ENCODE assay signal across 20 cellular contexts in the genomic region with DNA sequence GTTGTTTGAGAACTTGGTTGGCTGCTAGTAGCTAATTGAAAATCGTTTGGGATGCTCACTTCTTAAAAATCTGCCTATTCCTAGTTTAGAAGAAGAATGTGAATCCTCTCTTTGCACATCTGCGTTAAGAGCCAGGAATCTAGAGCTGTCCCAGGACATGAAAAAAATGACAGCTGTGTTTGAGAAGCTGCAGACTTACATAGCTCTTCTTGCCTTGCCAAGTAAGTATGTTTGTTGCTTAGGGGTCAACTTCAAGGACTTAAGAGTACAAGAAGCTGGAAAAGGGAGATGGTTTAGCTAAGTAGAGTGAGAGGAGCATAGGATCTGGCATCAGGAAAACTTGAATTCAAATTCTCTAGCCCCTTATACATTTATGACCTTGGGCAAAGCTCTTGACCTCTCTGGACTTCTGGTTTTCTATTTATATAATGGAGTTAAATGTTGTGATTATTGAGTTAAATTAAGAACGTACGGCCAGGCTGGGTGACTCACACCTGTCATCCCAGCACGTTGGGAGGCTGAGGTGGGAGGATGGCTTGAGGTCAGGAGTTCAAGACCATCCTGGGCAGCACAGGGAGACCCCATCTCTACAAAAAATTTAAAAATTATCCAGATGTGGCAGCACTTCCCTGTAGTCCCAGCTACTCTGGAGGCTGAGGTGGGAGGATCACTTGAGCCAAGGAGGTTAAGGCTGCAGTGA. TPM values are rescaled to one million over a fixed set of nuclear protein-coding genes. Genes with fewer than 3 reads are reported as not detected.
DNase-seq lines count a peak whose midpoint lies in the region; ATAC-seq and TF ChIP-seq lines count a peak whose summit lies in the region.
"Had no signal": no experiment of that assay in that cellular context is flagged by ENCODE, and none has a peak within 500 bp of the region (broad histone marks: within the 10 kb centered on the region; RNA-seq: fewer than 3 reads in every experiment).

No MANE protein-coding gene starts in this region.

- CTCF ChIA-PET in activated CD8-positive, alpha-beta T cell treated with anti-CD3 and anti-CD28 coated beads, Interleukin-2, amount 10 ng/mL, durations not matched to agents 7 days and 5 days (lab: Charles Lee): interaction anchor here (0.9 to 1.1 kb wide), 2 partner anchors 14 to 56 kb away, joined by 3 read pairs; no protein-coding TSS in a partner anchor
- CTCF ChIA-PET in activated CD8-positive, alpha-beta T cell treated with anti-CD3 and anti-CD28 coated beads for 36 hours (lab: Charles Lee): no interaction called here

- intact Hi-C loops in activated CD8-positive, alpha-beta T cell treated with anti-CD3 and anti-CD28 coated beads for 36 hours (cut with micrococcal nuclease): no loop called here
- intact Hi-C loops in heart right ventricle (cut with DNase I): loop anchor here in 4 of 10 donors (10.0 kb wide), 1 partner anchor 110 kb away; no protein-coding TSS in a partner anchor

- peaks cover 42% of the 10 kb centered on the region for H3K36me3 Mint-ChIP-seq in activated CD8-positive, alpha-beta T cell treated with anti-CD3 and anti-CD28 coated beads, Interleukin-2, amount 10 ng/mL, durations not matched to agents 7 days and 5 days (ENCODE audit: low read depth)
- H3K36me3 Mint-ChIP-seq in activated CD8-positive, alpha-beta T cell treated with anti-CD3 and anti-CD28 coated beads for 36 hours (ENCODE audit: low read depth): peaks cover 36% of the 10 kb centered on the region
- H3K36me3 Mint-ChIP-seq in type B pancreatic cell: peaks cover 21% of the 10 kb centered on the region

- H3K9me3 Mint-ChIP-seq in activated CD8-positive, alpha-beta T cell treated with anti-CD3 and anti-CD28 coated beads, Interleukin-2, amount 10 ng/mL, durations not matched to agents 7 days and 5 days (ENCODE audit: insufficient read depth): no peaks in the 10 kb centered on the region
- H3K9me3 Mint-ChIP-seq in activated CD8-positive, alpha-beta T cell treated with anti-CD3 and anti-CD28 coated beads for 36 hours: no peaks in the 10 kb centered on the region
- no peaks in the 10 kb centered on the region for H3K9me3 Mint-ChIP-seq in type B pancreatic cell
- H3K9me3 Mint-ChIP-seq: activated naive CD4-positive, alpha-beta T cell treated with anti-CD3 and anti-CD28 coated beads, Interleukin-2, amount 10 ng/mL, durations not matched to agents 7 days and 5 days; naive thymus-derived CD4-positive, alpha-beta T cell had no signal

- 31 to 39% methylated on average over 5 of the region's 5 CpGs for WGBS in heart right ventricle, 2 donors

- H3K9me3 ChIP-seq in heart right ventricle: no peaks in the 10 kb centered on the region
- no peaks in the 10 kb centered on the region for H3K9me3 ChIP-seq in muscle layer of colon (ENCODE audit: low read length)
- H3K9me3 ChIP-seq: ascending aorta, ovary had no signal

- H3K27me3 Mint-ChIP-seq in activated CD8-positive, alpha-beta T cell treated with anti-CD3 and anti-CD28 coated beads, Interleukin-2, amount 10 ng/mL, durations not matched to agents 7 days and 5 days (ENCODE audit: low read depth): no peaks in the 10 kb centered on the region
- H3K27me3 Mint-ChIP-seq in activated CD8-positive, alpha-beta T cell treated with anti-CD3 and anti-CD28 coated beads for 36 hours: no peaks in the 10 kb centered on the region
- H3K27me3 Mint-ChIP-seq in type B pancreatic cell: no peaks in the 10 kb centered on the region
- H3K27me3 Mint-ChIP-seq: activated naive CD4-positive, alpha-beta T cell treated with anti-CD3 and anti-CD28 coated beads, Interleukin-2, amount 10 ng/mL, durations not matched to agents 7 days and 5 days; naive thymus-derived CD4-positive, alpha-beta T cell had no signal

- no peak overlapping the region for H3K4me3 ChIP-seq in heart right ventricle
- no peak overlapping the region for H3K4me3 ChIP-seq in muscle layer of colon (ENCODE audit: low read depth in 1 of 2, low read length in 2 of 2)
- no peak overlapping the region for H3K4me3 ChIP-seq in H7 (ENCODE audit: insufficient read depth, low read depth, low read length)
- H3K4me3 ChIP-seq: ascending aorta, ovary, skin epidermis had no signal

- DNase-seq in activated CD8-positive, alpha-beta T cell treated with anti-CD3 and anti-CD28 coated beads, Interleukin-2, amount 10 ng/mL, durations not matched to agents 7 days and 5 days: no peak
- no peak for DNase-seq in activated CD8-positive, alpha-beta T cell treated with anti-CD3 and anti-CD28 coated beads for 36 hours
- DNase-seq in heart right ventricle (peak in 1 of 2 donors; percentile 40), type B pancreatic cell (ENCODE audit: extremely low spot score, unreplicated experiment) (no peak), H7 (no peak), AG08396 (ENCODE audit: low spot score) (no peak)
- DNase-seq in activated effector memory CD4-positive, alpha-beta T cell treated with Interleukin-2 at 50 U/mL for 16 hours: no peak
- DNase-seq: activated CD4-positive, alpha-beta T cell treated with anti-CD3 and anti-CD28 coated beads, Interleukin-2, amount 50 U/mL, for 4 hours; activated naive CD4-positive, alpha-beta T cell treated with anti-CD3 and anti-CD28 coated beads, Interleukin-2, amount 10 ng/mL, durations not matched to agents 7 days and 5 days; C1 segment of cervical spinal cord; naive thymus-derived CD4-positive, alpha-beta T cell; NCI-H1417; NCI-H2107; NCI-H526; stimulated activated CD4-positive, alpha-beta T cell treated with anti-CD3 and anti-CD28 coated beads, Interleukin-4, amount 100 ng/mL, for 1 hour had no signal

- H3K4me1 ChIP-seq in heart right ventricle (peaks cover 0 to 25% (median 15%) of the 10 kb centered on the region in 9 donors), muscle layer of colon (ENCODE audit: insufficient read depth, low read length) (peaks cover 38% of the 10 kb centered on the region)
- H3K4me1 ChIP-seq: ascending aorta had no signal

- H3K27ac ChIP-seq in heart right ventricle: peak overlapping the region; percentile 23 to 82 (median 59)
- peak overlapping the region; percentile 71 for H3K27ac ChIP-seq in muscle layer of colon (ENCODE audit: low read depth, low read length)
- H3K27ac ChIP-seq: skin epidermis had no signal

- peak overlapping the region; percentile 4 for H3K27ac Mint-ChIP-seq in activated CD8-positive, alpha-beta T cell treated with anti-CD3 and anti-CD28 coated beads, Interleukin-2, amount 10 ng/mL, durations not matched to agents 7 days and 5 days
- no peak overlapping the region for H3K27ac Mint-ChIP-seq in activated CD8-positive, alpha-beta T cell treated with anti-CD3 and anti-CD28 coated beads for 36 hours
- H3K27ac Mint-ChIP-seq in type B pancreatic cell: peak overlapping the region; percentile 21
- H3K27ac Mint-ChIP-seq: activated naive CD4-positive, alpha-beta T cell treated with anti-CD3 and anti-CD28 coated beads, Interleukin-2, amount 10 ng/mL, durations not matched to agents 7 days and 5 days had no signal

- POLR2A ChIA-PET in activated CD8-positive, alpha-beta T cell treated with anti-CD3 and anti-CD28 coated beads, Interleukin-2, amount 10 ng/mL, durations not matched to agents 7 days and 5 days (lab: Charles Lee): no interaction called here
- POLR2A ChIA-PET in activated CD8-positive, alpha-beta T cell treated with anti-CD3 and anti-CD28 coated beads for 36 hours (lab: Charles Lee): no interaction called here

- H3K27me3 ChIP-seq in heart right ventricle: no peaks in the 10 kb centered on the region
- no peaks in the 10 kb centered on the region for H3K27me3 ChIP-seq in muscle layer of colon (ENCODE audit: control insufficient read depth in 1 of 2, insufficient read depth in 2 of 2, low read length in 2 of 2)
- no peaks in the 10 kb centered on the region for H3K27me3 ChIP-seq in H7 (ENCODE audit: control insufficient read depth, insufficient read depth, low read length)
- H3K27me3 ChIP-seq: ascending aorta had no signal

- H3K9ac ChIP-seq in muscle layer of colon (ENCODE audit: low read length): no peak overlapping the region

- peaks cover 0 to 84% (median 0%) of the 10 kb centered on the region in 9 donors for H3K36me3 ChIP-seq in heart right ventricle
- H3K36me3 ChIP-seq in muscle layer of colon (ENCODE audit: insufficient read depth, low read length): no peaks in the 10 kb centered on the region
- H3K36me3 ChIP-seq in H7 (replicated peaks; ENCODE audit: control insufficient read depth, insufficient read depth, low read length): peaks cover 2% of the 10 kb centered on the region
- H3K36me3 ChIP-seq: ovary had no signal

- TF ChIP-seq CTCF in activated CD8-positive, alpha-beta T cell treated with anti-CD3 and anti-CD28 coated beads for 36 hours (IDR thresholded peaks at IDR 0.05): no peak
- TF ChIP-seq CTCF in heart right ventricle (IDR thresholded peaks at IDR 0.05) (no peak), type B pancreatic cell (conservative IDR thresholded peaks at IDR 0.05) (no peak)

- ATAC-seq in activated CD8-positive, alpha-beta T cell treated with anti-CD3 and anti-CD28 coated beads, Interleukin-2, amount 10 ng/mL, durations not matched to agents 7 days and 5 days: no peak
- ATAC-seq in activated CD8-positive, alpha-beta T cell treated with anti-CD3 and anti-CD28 coated beads for 36 hours: no peak
- ATAC-seq in heart right ventricle: peak; percentile 76 to 89 (median 83)
- ATAC-seq: HCT116; naive thymus-derived CD4-positive, alpha-beta T cell had no signal

- no peaks in the 10 kb centered on the region for H3K4me1 Mint-ChIP-seq in activated CD8-positive, alpha-beta T cell treated with anti-CD3 and anti-CD28 coated beads, Interleukin-2, amount 10 ng/mL, durations not matched to agents 7 days and 5 days (ENCODE audit: low read depth)
- no peaks in the 10 kb centered on the region for H3K4me1 Mint-ChIP-seq in activated CD8-positive, alpha-beta T cell treated with anti-CD3 and anti-CD28 coated beads for 36 hours (ENCODE audit: low read depth)
- H3K4me1 Mint-ChIP-seq in type B pancreatic cell (ENCODE audit: unreplicated experiment): peaks cover 14% of the 10 kb centered on the region
- H3K4me1 Mint-ChIP-seq: activated naive CD4-positive, alpha-beta T cell treated with anti-CD3 and anti-CD28 coated beads, Interleukin-2, amount 10 ng/mL, durations not matched to agents 7 days and 5 days had no signal

- H3K4me3 Mint-ChIP-seq in activated CD8-positive, alpha-beta T cell treated with anti-CD3 and anti-CD28 coated beads, Interleukin-2, amount 10 ng/mL, durations not matched to agents 7 days and 5 days: no peak overlapping the region
- no peak overlapping the region for H3K4me3 Mint-ChIP-seq in activated CD8-positive, alpha-beta T cell treated with anti-CD3 and anti-CD28 coated beads for 36 hours
- H3K4me3 Mint-ChIP-seq in type B pancreatic cell: no peak overlapping the region
- H3K4me3 Mint-ChIP-seq: activated naive CD4-positive, alpha-beta T cell treated with anti-CD3 and anti-CD28 coated beads, Interleukin-2, amount 10 ng/mL, durations not matched to agents 7 days and 5 days; naive thymus-derived CD4-positive, alpha-beta T cell had no signal

RNA-seq across cellular contexts. Expression of gene PPP1R21, which starts 34.2 kb away (rescaled TPM):
- total RNA-seq in activated CD8-positive, alpha-beta T cell treated with anti-CD3 and anti-CD28 coated beads, Interleukin-2, amount 10 ng/mL, durations not matched to agents 7 days and 5 days: 10 to 100 TPM; 43.8 to 49.5 TPM
- 10 to 100 TPM; 22.6 to 24.4 TPM for total RNA-seq in activated CD8-positive, alpha-beta T cell treated with anti-CD3 and anti-CD28 coated beads for 36 hours
- total RNA-seq in heart right ventricle (10 to 100 TPM in 6 of 10 donors, 1 to 10 TPM in 4; 6.9 to 13.4 (median 10.4) TPM), type B pancreatic cell (ENCODE audit: low replicate concordance) (26.0 and 41.3 TPM in 2 replicates)
- polyA plus RNA-seq in heart right ventricle: 10 to 100 TPM in 1 of 2 donors, 1 to 10 TPM in 1; 9.9 to 24.1 TPM
- 21.7 and 22.1 TPM in 2 replicates for total RNA-seq in H7 (2014; rRNA removed; shearing (Covaris generic))

RNA-seq across cellular contexts. Expression of gene STON1, which starts 55.2 kb away (rescaled TPM):
- total RNA-seq in activated CD8-positive, alpha-beta T cell treated with anti-CD3 and anti-CD28 coated beads, Interleukin-2, amount 10 ng/mL, durations not matched to agents 7 days and 5 days: 1 to 10 TPM; 1.6 to 1.9 TPM
- total RNA-seq in activated CD8-positive, alpha-beta T cell treated with anti-CD3 and anti-CD28 coated beads for 36 hours: under 1 TPM; 0.74 to 0.95 TPM
- total RNA-seq in heart right ventricle: 1 to 10 TPM; 2.8 to 8.9 (median 4.5) TPM
- polyA plus RNA-seq in heart right ventricle: 1 to 10 TPM; 2.2 to 4.5 TPM
- 4.3 and 15.7 TPM in 2 replicates for total RNA-seq in type B pancreatic cell (ENCODE audit: low replicate concordance)
- total RNA-seq in H7 (2014; rRNA removed; shearing (Covaris generic)): 5.1 and 9.0 TPM in 2 replicates

Comparison
In these comparisons a context has a peak if more than half of its experiments do, and no peak if none do; other contexts are left out.
1. ATAC-seq: peak in heart right ventricle (8 of 8); none in activated CD8-positive, alpha-beta T cell treated with anti-CD3 and anti-CD28 coated beads, Interleukin-2, amount 10 ng/mL, durations not matched to agents 7 days and 5 days (single experiment) and activated CD8-positive, alpha-beta T cell treated with anti-CD3 and anti-CD28 coated beads for 36 hours (single experiment).